In genomic region chr15:42137461-42138261, GRCh38 we compare ENCODE assay signal across 9 cellular contexts. TPM values are rescaled to one million over a fixed set of nuclear protein-coding genes. Genes with fewer than 3 reads are reported as not detected.
DNase-seq lines count a peak whose midpoint lies in the region; ATAC-seq, FAIRE-seq and TF ChIP-seq lines count a peak whose summit lies in the region.
"Had no signal": no experiment of that assay in that cellular context is flagged by ENCODE, and none has a peak within 500 bp of the region (broad histone marks: within the 10 kb centered on the region; RNA-seq: fewer than 3 reads in every experiment).

No MANE protein-coding gene starts in this region.

- no peak overlapping the region for H3K4me2 ChIP-seq in astrocyte (ENCODE audit: low read length)

- no peak overlapping the region for H3K27ac Mint-ChIP-seq in astrocyte (ENCODE audit: unreplicated experiment)
- H3K27ac Mint-ChIP-seq: immature natural killer cell had no signal

- ATAC-seq in GM18517 (IDR thresholded peaks at IDR 0.05; ENCODE audit: unreplicated experiment), result no peak

- H3K4me1 Mint-ChIP-seq in astrocyte (ENCODE audit: low read depth, unreplicated experiment), result no peaks in the 10 kb centered on the region
- H3K4me1 Mint-ChIP-seq: immature natural killer cell had no signal

- peak; percentile 52 for DNase-seq in AG10803 (ENCODE audit: low read depth)
- no peak for DNase-seq in GM06990 (ENCODE audit: extremely low read depth, insufficient read length)
- peak; percentile 75 to 81 for DNase-seq in NCI-H524 (lab: John Stamatoyannopoulos, UW)
- DNase-seq in astrocyte (ENCODE audit: low read depth), result peak; percentile 35
- DNase-seq in hippocampal formation (lab: John Stamatoyannopoulos, UW), result peak; percentile 6 to 53
- DNase-seq in superior temporal gyrus (ENCODE audit: extremely low spot score), result peak; percentile 84
- DNase-seq in stimulated activated CD4-positive, alpha-beta T cell treated with anti-CD3 and anti-CD28 coated beads, Interleukin-12 subunit alpha, Interleukin-12 subunit beta, amount 100 ng/mL, for 4 hours, result no peak

- no peaks in the 10 kb centered on the region for H3K36me3 Mint-ChIP-seq in astrocyte (ENCODE audit: low read depth, unreplicated experiment)
- H3K36me3 Mint-ChIP-seq: immature natural killer cell had no signal

- no peak overlapping the region for H3K27ac ChIP-seq in astrocyte (ENCODE audit: low read depth, low read length)

- peaks cover 30% of the 10 kb centered on the region for H3K27me3 Mint-ChIP-seq in astrocyte (ENCODE audit: low read depth, unreplicated experiment)

- no peak overlapping the region for H3K4me3 Mint-ChIP-seq in astrocyte (ENCODE audit: unreplicated experiment)
- H3K4me3 Mint-ChIP-seq: immature natural killer cell had no signal

- H3K79me2 ChIP-seq in astrocyte (ENCODE audit: insufficient read depth, low read length), result no peaks in the 10 kb centered on the region

- H3K27me3 ChIP-seq in GM06990 (replicated peaks; ENCODE audit: control insufficient read depth, insufficient read depth, low read length) (no peaks in the 10 kb centered on the region; the same call in 1 of the 2 replicates), astrocyte (ENCODE audit: insufficient read depth, low read length) (peaks cover 25% of the 10 kb centered on the region)

- H3K9ac ChIP-seq in astrocyte (ENCODE audit: low read length), result no peak overlapping the region

- H3K4me3 ChIP-seq in AG10803 (ENCODE audit: low read length) (no peak overlapping the region), GM06990 (replicated peaks; ENCODE audit: low read depth, low read length) (no peak overlapping the region), astrocyte (ENCODE audit: insufficient read depth, low read depth, low read length) (no peak overlapping the region)

- TF ChIP-seq CTCF in AG10803 (conservative IDR thresholded peaks at IDR 0.05; ENCODE audit: low read length) (peak; percentile 73), GM06990 (IDR thresholded peaks at IDR 0.05; ENCODE audit: insufficient read depth, low read length, poor library complexity, severe bottlenecking) (peak; percentile 60), astrocyte (IDR thresholded peaks at IDR 0.05; ENCODE audit: insufficient read depth, low read depth, low read length) (peak; percentile 71)

- H3K9me3 Mint-ChIP-seq in astrocyte (ENCODE audit: unreplicated experiment), result peaks cover 11% of the 10 kb centered on the region
- H3K9me3 Mint-ChIP-seq: immature natural killer cell had no signal

- no peaks in the 10 kb centered on the region for H3K36me3 ChIP-seq in GM06990 (ENCODE audit: control insufficient read depth, insufficient read depth, low read length)
- no peaks in the 10 kb centered on the region for H3K36me3 ChIP-seq in astrocyte (ENCODE audit: insufficient read depth, low read length)

- no peak for FAIRE-seq in astrocyte (lab: Jason Lieb, UNC)

- peaks cover 4% of the 10 kb centered on the region for H3K9me3 ChIP-seq in astrocyte (ENCODE audit: insufficient read depth, low read depth, low read length)

- H3K4me1 ChIP-seq in astrocyte (ENCODE audit: insufficient read depth, low read length), result no peaks in the 10 kb centered on the region

- no peak overlapping the region for H2AFZ ChIP-seq in astrocyte (ENCODE audit: low read depth, low read length)

- H4K20me1 ChIP-seq in astrocyte (ENCODE audit: insufficient read depth, low read length), result no peaks in the 10 kb centered on the region

RNA-seq across cellular contexts. Expression of gene PLA2G4F, which starts 18.8 kb away (rescaled TPM):
- 0.30 TPM in 1 of 2 replicates, not detected in the other for total RNA-seq in astrocyte

RNA-seq across cellular contexts. Expression of gene PLA2G4D, which starts 43.3 kb away (rescaled TPM):
- total RNA-seq in astrocyte, result not detected in 2 replicates

Comparison
In these comparisons a context has a peak if more than half of its experiments do, and no peak if none do; other contexts are left out.
1. DNase-seq: peak in AG10803 (single experiment), NCI-H524 (2 of 2), astrocyte (single experiment), hippocampal formation (2 of 2) and superior temporal gyrus (single experiment); none in GM06990 (single experiment) and stimulated activated CD4-positive, alpha-beta T cell treated with anti-CD3 and anti-CD28 coated beads, Interleukin-12 subunit alpha, Interleukin-12 subunit beta, amount 100 ng/mL, for 4 hours (single experiment).
2. Peak in every context shown above with its lines, with median percentiles within 50 percentile points of each other: CTCF ChIP-seq.